ENCODE assay signal across 7 cellular contexts in the genomic region with DNA sequence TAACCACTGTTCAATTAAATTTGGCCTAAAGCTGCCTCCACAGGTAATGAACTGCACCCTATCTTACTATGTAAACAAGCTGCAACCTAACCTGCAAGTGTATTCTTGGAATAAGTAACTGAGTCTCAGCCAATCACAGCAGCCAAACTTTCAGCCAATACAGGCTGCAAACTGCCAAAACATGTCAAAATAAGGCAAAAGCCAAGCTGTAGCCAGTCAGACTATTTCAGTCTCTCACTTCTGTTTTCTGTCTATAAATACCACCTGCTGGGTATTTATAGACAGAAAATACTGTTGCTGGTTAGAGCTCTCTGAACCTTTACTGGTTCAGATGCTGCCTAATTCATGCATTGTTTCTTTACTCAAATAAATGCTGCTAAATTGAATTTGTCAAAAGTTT. TPM values are rescaled to one million over a fixed set of nuclear protein-coding genes. Genes with fewer than 3 reads are reported as not detected.
DNase-seq lines count a peak whose midpoint lies in the region; ATAC-seq and TF ChIP-seq lines count a peak whose summit lies in the region.

No MANE protein-coding gene starts in this region.

- H2AFZ ChIP-seq in OCI-LY3 (ENCODE audit: low read depth, low read length): no peak overlapping the region

- H3K9ac ChIP-seq in OCI-LY3 (ENCODE audit: low read length): peak overlapping the region; percentile 15; the same call in 1 of the 2 replicates

- H4K20me1 ChIP-seq in OCI-LY3 (ENCODE audit: insufficient read depth, low read length): no peaks in the 10 kb centered on the region

- H3K9me3 ChIP-seq in OCI-LY3 (ENCODE audit: insufficient read depth, low read length): no peaks in the 10 kb centered on the region
- H3K9me3 ChIP-seq in adrenal gland (replicated peaks in 1 of 3): no peaks in the 10 kb centered on the region
- H3K9me3 ChIP-seq in esophagus squamous epithelium: no peaks in the 10 kb centered on the region

- H3K4me3 ChIP-seq in OCI-LY3 (ENCODE audit: low read length): peak overlapping the region; percentile 38
- H3K4me3 ChIP-seq in adrenal gland: no peak overlapping the region
- H3K4me3 ChIP-seq in esophagus squamous epithelium: no peak overlapping the region

- DNase-seq in pons (ENCODE audit: low spot score): peak; percentile 54
- DNase-seq in adrenal gland: no peak
- no peak for DNase-seq in esophagus squamous epithelium (lab: John Stamatoyannopoulos, UW)
- DNase-seq in DMS153 (lab: John Stamatoyannopoulos, UW): no peak

- H3K27me3 ChIP-seq in OCI-LY3 (ENCODE audit: low read depth, low read length) (no peaks in the 10 kb centered on the region), adrenal gland (no peaks in the 10 kb centered on the region), esophagus squamous epithelium (no peaks in the 10 kb centered on the region)

- TF ChIP-seq POLR2A in adrenal gland (IDR thresholded peaks at IDR 0.05) (no peak), esophagus squamous epithelium (IDR thresholded peaks at IDR 0.05) (no peak)

- H3K79me2 ChIP-seq in OCI-LY3 (ENCODE audit: low read length): no peaks in the 10 kb centered on the region

- ATAC-seq in GM19328 (IDR thresholded peaks at IDR 0.05; ENCODE audit: unreplicated experiment): peak; percentile 90
- ATAC-seq in HG02973 (IDR thresholded peaks at IDR 0.05; ENCODE audit: unreplicated experiment): peak; percentile 97

- no peaks in the 10 kb centered on the region for H3K36me3 ChIP-seq in OCI-LY3 (replicated peaks; ENCODE audit: low read depth, low read length)
- H3K36me3 ChIP-seq in adrenal gland (replicated peaks in 1 of 2): no peaks in the 10 kb centered on the region
- H3K36me3 ChIP-seq in esophagus squamous epithelium: no peaks in the 10 kb centered on the region

- H3K27ac ChIP-seq in OCI-LY3 (ENCODE audit: low read length): peak overlapping the region; percentile 78
- no peak overlapping the region for H3K27ac ChIP-seq in adrenal gland
- peak overlapping the region in 2 of 4 donors; percentile 91 to 93 for H3K27ac ChIP-seq in esophagus squamous epithelium

- H3K4me2 ChIP-seq in OCI-LY3 (ENCODE audit: low read length): peak overlapping the region; percentile 49

- H3K4me1 ChIP-seq in OCI-LY3 (ENCODE audit: low read length): peaks cover 30% of the 10 kb centered on the region
- no peaks in the 10 kb centered on the region for H3K4me1 ChIP-seq in adrenal gland (replicated peaks in 1 of 2)
- peaks cover 14 to 49% (median 16%) of the 10 kb centered on the region in 3 donors for H3K4me1 ChIP-seq in esophagus squamous epithelium

- TF ChIP-seq CTCF in OCI-LY3 (IDR thresholded peaks at IDR 0.05; ENCODE audit: low read depth, low read length): no peak
- TF ChIP-seq CTCF in adrenal gland (IDR thresholded peaks at IDR 0.05): no peak
- no peak for TF ChIP-seq CTCF in esophagus squamous epithelium (IDR thresholded peaks at IDR 0.05)

- intact Hi-C loops in adrenal gland (cut with DNase I) (no loop called here), esophagus squamous epithelium (cut with DNase I) (no loop called here)

RNA-seq across cellular contexts. Expression of gene C2orf76, which starts 14.3 kb away (rescaled TPM):
- total RNA-seq in adrenal gland (10 to 100 TPM in 6 of 8 donors, 1 to 10 TPM in 2; 2.2 to 21.2 (median 15.1) TPM), esophagus squamous epithelium (1 to 10 TPM; 5.7 to 9.7 (median 8.4) TPM)
- polyA plus RNA-seq in adrenal gland: 10 to 100 TPM; 13.0 to 47.4 (median 25.5) TPM

RNA-seq across cellular contexts. Expression of gene DBI, which starts 14.4 kb away (rescaled TPM):
- total RNA-seq in adrenal gland (100 to 1,000 TPM in 3 of 8 donors, 10 to 100 TPM in 5; 32.3 to 130 (median 85.6) TPM), esophagus squamous epithelium (100 to 1,000 TPM; 389 to 692 (median 411) TPM)
- polyA plus RNA-seq in adrenal gland: 100 to 1,000 TPM; 239 to 367 (median 242) TPM
